In genomic region chr7:98300595-98301372, GRCh38 we compare ENCODE assay signal across 1 cellular context.
A peak's percentile ranks its signal among the peaks of the same experiment; 100 is the strongest.
TF ChIP-seq lines count a peak whose summit lies in the region.

No MANE protein-coding gene starts in this region.

TF ChIP-seq in HepG2, 621 proteins besides CTCF, POLR2A, EP300 and RAD21 (continued from another document and continues in another):
- TF ChIP-seq, protein P1, sequence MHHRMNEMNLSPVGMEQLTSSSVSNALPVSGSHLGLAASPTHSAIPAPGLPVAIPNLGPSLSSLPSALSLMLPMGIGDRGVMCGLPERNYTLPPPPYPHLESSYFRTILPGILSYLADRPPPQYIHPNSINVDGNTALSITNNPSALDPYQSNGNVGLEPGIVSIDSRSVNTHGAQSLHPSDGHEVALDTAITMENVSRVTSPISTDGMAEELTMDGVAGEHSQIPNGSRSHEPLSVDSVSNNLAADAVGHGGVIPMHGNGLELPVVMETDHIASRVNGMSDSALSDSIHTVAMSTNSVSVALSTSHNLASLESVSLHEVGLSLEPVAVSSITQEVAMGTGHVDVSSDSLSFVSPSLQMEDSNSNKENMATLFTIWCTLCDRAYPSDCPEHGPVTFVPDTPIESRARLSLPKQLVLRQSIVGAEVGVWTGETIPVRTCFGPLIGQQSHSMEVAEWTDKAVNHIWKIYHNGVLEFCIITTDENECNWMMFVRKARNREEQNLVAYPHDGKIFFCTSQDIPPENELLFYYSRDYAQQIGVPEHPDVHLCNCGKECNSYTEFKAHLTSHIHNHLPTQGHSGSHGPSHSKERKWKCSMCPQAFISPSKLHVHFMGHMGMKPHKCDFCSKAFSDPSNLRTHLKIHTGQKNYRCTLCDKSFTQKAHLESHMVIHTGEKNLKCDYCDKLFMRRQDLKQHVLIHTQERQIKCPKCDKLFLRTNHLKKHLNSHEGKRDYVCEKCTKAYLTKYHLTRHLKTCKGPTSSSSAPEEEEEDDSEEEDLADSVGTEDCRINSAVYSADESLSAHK (CRISPR knock-in tag; IDR thresholded peaks at IDR 0.05; ENCODE audit: borderline replicate concordance): no peak
- TF ChIP-seq SIX4 (CRISPR knock-in tag; IDR thresholded peaks at IDR 0.05) (no peak), KLF6 (CRISPR knock-in tag; IDR thresholded peaks at IDR 0.05) (0 out of 2 replicates have a peak, but pooled peaks have one; percentile 27), REPIN1 (CRISPR knock-in tag; IDR thresholded peaks at IDR 0.05; ENCODE audit: borderline replicate concordance, low read depth) (peak; percentile 63; the same call in 1 of the 2 replicates), ESRRA (CRISPR knock-in tag; IDR thresholded peaks at IDR 0.05; ENCODE audit: low read depth) (peak; percentile 23; the same call in 1 of the 2 replicates), ZNF503 (CRISPR knock-in tag; IDR thresholded peaks at IDR 0.05) (peak; percentile 66; the same call in 1 of the 2 replicates), TFE3 (CRISPR knock-in tag; IDR thresholded peaks at IDR 0.05) (peak; percentile 98), NONO (IDR thresholded peaks at IDR 0.05) (no peak), NONO (CRISPR knock-in tag; conservative IDR thresholded peaks at IDR 0.05) (peak; percentile 90), HBP1 (CRISPR knock-in tag; IDR thresholded peaks at IDR 0.05; ENCODE audit: low read depth) (0 out of 2 replicates have a peak, but pooled peaks have one; percentile 49), BHLHE40 (IDR thresholded peaks at IDR 0.05; ENCODE audit: low read length) (peak; percentile 35; the same call in 1 of the 2 replicates), TEAD3 (CRISPR knock-in tag; optimal IDR thresholded peaks at IDR 0.05; ENCODE audit: borderline replicate concordance) (peak; percentile 80), MED1 (CRISPR knock-in tag; IDR thresholded peaks at IDR 0.05) (peak; percentile 85), ZNF251 (CRISPR knock-in tag; IDR thresholded peaks at IDR 0.05) (no peak), SMYD3 (CRISPR knock-in tag; IDR thresholded peaks at IDR 0.05) (no peak), MATR3 (CRISPR knock-in tag; IDR thresholded peaks at IDR 0.05) (no peak), ZNF580 (CRISPR knock-in tag; IDR thresholded peaks at IDR 0.05; ENCODE audit: borderline replicate concordance, low read depth) (no peak; the same call in 1 of the 2 replicates), CC2D1A (CRISPR knock-in tag; IDR thresholded peaks at IDR 0.05) (no peak), ZBTB39 (CRISPR knock-in tag; IDR thresholded peaks at IDR 0.05) (0 out of 2 replicates have a peak, but pooled peaks have one; percentile 48)
- TF ChIP-seq, protein P2, sequence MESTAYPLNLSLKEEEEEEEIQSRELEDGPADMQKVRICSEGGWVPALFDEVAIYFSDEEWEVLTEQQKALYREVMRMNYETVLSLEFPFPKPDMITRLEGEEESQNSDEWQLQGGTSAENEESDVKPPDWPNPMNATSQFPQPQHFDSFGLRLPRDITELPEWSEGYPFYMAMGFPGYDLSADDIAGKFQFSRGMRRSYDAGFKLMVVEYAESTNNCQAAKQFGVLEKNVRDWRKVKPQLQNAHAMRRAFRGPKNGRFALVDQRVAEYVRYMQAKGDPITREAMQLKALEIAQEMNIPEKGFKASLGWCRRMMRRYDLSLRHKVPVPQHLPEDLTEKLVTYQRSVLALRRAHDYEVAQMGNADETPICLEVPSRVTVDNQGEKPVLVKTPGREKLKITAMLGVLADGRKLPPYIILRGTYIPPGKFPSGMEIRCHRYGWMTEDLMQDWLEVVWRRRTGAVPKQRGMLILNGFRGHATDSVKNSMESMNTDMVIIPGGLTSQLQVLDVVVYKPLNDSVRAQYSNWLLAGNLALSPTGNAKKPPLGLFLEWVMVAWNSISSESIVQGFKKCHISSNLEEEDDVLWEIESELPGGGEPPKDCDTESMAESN (CRISPR knock-in tag; conservative IDR thresholded peaks at IDR 0.05): peak; percentile 44; the same call in 1 of the 2 replicates
- TF ChIP-seq, protein P3, sequence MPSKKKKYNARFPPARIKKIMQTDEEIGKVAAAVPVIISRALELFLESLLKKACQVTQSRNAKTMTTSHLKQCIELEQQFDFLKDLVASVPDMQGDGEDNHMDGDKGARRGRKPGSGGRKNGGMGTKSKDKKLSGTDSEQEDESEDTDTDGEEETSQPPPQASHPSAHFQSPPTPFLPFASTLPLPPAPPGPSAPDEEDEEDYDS (CRISPR knock-in tag; IDR thresholded peaks at IDR 0.05): 0 out of 2 replicates have a peak, but pooled peaks have one; percentile 11
- TF ChIP-seq, protein P4, sequence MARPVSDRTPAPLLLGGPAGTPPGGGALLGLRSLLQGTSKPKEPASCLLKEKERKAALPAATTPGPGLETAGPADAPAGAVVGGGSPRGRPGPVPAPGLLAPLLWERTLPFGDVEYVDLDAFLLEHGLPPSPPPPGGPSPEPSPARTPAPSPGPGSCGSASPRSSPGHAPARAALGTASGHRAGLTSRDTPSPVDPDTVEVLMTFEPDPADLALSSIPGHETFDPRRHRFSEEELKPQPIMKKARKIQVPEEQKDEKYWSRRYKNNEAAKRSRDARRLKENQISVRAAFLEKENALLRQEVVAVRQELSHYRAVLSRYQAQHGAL (CRISPR knock-in tag; IDR thresholded peaks at IDR 0.05; ENCODE audit: not compliant biosample characterization): no peak
- TF ChIP-seq, protein P5, sequence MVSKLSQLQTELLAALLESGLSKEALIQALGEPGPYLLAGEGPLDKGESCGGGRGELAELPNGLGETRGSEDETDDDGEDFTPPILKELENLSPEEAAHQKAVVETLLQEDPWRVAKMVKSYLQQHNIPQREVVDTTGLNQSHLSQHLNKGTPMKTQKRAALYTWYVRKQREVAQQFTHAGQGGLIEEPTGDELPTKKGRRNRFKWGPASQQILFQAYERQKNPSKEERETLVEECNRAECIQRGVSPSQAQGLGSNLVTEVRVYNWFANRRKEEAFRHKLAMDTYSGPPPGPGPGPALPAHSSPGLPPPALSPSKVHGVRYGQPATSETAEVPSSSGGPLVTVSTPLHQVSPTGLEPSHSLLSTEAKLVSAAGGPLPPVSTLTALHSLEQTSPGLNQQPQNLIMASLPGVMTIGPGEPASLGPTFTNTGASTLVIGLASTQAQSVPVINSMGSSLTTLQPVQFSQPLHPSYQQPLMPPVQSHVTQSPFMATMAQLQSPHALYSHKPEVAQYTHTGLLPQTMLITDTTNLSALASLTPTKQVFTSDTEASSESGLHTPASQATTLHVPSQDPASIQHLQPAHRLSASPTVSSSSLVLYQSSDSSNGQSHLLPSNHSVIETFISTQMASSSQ (IDR thresholded peaks at IDR 0.05; ENCODE audit: low read depth): no peak
- TF ChIP-seq, protein P5 (CRISPR knock-in tag; IDR thresholded peaks at IDR 0.05; ENCODE audit: borderline replicate concordance): 0 out of 2 replicates have a peak, but pooled peaks have one; percentile 49
- TF ChIP-seq, protein P6, sequence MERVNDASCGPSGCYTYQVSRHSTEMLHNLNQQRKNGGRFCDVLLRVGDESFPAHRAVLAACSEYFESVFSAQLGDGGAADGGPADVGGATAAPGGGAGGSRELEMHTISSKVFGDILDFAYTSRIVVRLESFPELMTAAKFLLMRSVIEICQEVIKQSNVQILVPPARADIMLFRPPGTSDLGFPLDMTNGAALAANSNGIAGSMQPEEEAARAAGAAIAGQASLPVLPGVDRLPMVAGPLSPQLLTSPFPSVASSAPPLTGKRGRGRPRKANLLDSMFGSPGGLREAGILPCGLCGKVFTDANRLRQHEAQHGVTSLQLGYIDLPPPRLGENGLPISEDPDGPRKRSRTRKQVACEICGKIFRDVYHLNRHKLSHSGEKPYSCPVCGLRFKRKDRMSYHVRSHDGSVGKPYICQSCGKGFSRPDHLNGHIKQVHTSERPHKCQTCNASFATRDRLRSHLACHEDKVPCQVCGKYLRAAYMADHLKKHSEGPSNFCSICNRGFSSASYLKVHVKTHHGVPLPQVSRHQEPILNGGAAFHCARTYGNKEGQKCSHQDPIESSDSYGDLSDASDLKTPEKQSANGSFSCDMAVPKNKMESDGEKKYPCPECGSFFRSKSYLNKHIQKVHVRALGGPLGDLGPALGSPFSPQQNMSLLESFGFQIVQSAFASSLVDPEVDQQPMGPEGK (CRISPR knock-in tag; IDR thresholded peaks at IDR 0.05): peak; percentile 32; the same call in 1 of the 2 replicates
- TF ChIP-seq, protein P7, sequence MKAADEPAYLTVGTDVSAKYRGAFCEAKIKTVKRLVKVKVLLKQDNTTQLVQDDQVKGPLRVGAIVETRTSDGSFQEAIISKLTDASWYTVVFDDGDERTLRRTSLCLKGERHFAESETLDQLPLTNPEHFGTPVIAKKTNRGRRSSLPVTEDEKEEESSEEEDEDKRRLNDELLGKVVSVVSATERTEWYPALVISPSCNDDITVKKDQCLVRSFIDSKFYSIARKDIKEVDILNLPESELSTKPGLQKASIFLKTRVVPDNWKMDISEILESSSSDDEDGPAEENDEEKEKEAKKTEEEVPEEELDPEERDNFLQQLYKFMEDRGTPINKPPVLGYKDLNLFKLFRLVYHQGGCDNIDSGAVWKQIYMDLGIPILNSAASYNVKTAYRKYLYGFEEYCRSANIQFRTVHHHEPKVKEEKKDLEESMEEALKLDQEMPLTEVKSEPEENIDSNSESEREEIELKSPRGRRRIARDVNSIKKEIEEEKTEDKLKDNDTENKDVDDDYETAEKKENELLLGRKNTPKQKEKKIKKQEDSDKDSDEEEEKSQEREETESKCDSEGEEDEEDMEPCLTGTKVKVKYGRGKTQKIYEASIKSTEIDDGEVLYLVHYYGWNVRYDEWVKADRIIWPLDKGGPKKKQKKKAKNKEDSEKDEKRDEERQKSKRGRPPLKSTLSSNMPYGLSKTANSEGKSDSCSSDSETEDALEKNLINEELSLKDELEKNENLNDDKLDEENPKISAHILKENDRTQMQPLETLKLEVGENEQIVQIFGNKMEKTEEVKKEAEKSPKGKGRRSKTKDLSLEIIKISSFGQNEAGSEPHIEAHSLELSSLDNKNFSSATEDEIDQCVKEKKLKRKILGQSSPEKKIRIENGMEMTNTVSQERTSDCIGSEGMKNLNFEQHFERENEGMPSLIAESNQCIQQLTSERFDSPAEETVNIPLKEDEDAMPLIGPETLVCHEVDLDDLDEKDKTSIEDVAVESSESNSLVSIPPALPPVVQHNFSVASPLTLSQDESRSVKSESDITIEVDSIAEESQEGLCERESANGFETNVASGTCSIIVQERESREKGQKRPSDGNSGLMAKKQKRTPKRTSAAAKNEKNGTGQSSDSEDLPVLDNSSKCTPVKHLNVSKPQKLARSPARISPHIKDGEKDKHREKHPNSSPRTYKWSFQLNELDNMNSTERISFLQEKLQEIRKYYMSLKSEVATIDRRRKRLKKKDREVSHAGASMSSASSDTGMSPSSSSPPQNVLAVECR (CRISPR knock-in tag; IDR thresholded peaks at IDR 0.05; ENCODE audit: borderline replicate concordance): peak; percentile 91
